Comparison of ENCODE assay signal across 10 cellular contexts in the genomic region with DNA sequence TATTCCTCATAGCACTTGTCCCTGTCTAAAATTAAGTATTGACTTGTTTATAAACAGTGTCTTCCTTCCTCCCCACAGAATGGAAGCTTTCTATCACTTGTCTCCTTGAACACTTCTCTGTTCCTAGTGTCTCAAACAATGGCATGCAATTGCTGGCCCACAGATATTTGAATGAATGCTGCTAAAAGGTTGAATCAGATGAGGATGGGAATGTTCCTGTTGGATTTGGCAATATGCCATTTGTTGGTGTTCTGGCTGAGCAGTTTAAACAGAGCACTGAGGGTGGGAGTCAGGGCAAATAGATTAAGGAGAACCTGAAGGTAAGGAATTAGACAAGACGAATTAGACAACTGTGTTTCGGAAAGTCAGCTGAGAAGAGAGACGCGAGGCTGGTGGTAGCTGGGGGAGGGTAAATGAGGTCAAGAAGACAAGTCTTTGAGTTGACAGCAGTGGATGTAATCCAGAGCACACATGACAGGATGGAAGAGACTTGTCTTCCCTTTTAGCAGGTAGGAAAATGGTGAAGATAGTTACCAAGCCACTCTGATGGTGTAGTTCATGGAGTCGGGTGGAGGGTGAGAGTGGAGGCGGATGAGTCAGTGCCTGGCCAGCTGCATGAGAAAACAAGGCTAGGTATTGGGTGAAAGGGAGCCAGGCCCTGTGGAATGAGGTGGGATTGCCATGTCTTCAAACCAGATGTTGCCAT. TPM values are rescaled to one million over a fixed set of nuclear protein-coding genes. Genes with fewer than 3 reads are reported as not detected.
DNase-seq lines count a peak whose midpoint lies in the region; ATAC-seq and TF ChIP-seq lines count a peak whose summit lies in the region.
"Had no signal": no experiment of that assay in that cellular context is flagged by ENCODE, and none has a peak within 500 bp of the region (broad histone marks: within the 10 kb centered on the region; RNA-seq: fewer than 3 reads in every experiment).

No MANE protein-coding gene starts in this region.

- H3K4ac ChIP-seq in trophoblast cell (ENCODE audit: low read depth, low read length), result no peak overlapping the region

- H2BK120ac ChIP-seq in trophoblast cell (ENCODE audit: insufficient read depth, low read length, poor library complexity), result no peak overlapping the region

- ATAC-seq in HG03432 (IDR thresholded peaks at IDR 0.05; ENCODE audit: unreplicated experiment), result no peak
- ATAC-seq in HG02623 (IDR thresholded peaks at IDR 0.05; ENCODE audit: unreplicated experiment), result no peak
- no peak for ATAC-seq in HG03460 (IDR thresholded peaks at IDR 0.05; ENCODE audit: unreplicated experiment)

- peaks cover 9 to 24% of the 10 kb centered on the region in 2 experiments for H3K4me1 ChIP-seq in trophoblast cell (ENCODE audit: control insufficient read depth in 1 of 2, insufficient read depth in 2 of 2, low read length in 2 of 2)

- no peak overlapping the region for H4K8ac ChIP-seq in trophoblast cell (ENCODE audit: low read depth, low read length)

- WGBS in trophoblast cell (ENCODE audit: extremely low coverage, insufficient coverage, insufficient read length), result no CpG with 5 or more reads among the region's 6 CpGs

- no peak overlapping the region for H4K91ac ChIP-seq in trophoblast cell (ENCODE audit: low read depth, low read length)

- peak overlapping the region; percentile 37 for H3K4me2 ChIP-seq in trophoblast cell (ENCODE audit: low read length)

- no peak overlapping the region for H3K18ac ChIP-seq in trophoblast cell (ENCODE audit: low read length)

- no peak overlapping the region for H2BK12ac ChIP-seq in trophoblast cell (ENCODE audit: low read length)

- peak overlapping the region; percentile 67 for H3K27ac ChIP-seq in trophoblast cell (ENCODE audit: low read depth, low read length)
- H3K27ac ChIP-seq: 22Rv1 had no signal

- H4K12ac ChIP-seq in trophoblast cell (ENCODE audit: low read depth, low read length), result no peak overlapping the region

- DNase-seq in DMS 273 (lab: John Stamatoyannopoulos, UW; ENCODE audit: unreplicated experiment), result peak; percentile 16
- no peak for DNase-seq in DMS 273 treated with DMSO at 0.1 percent for 48 hours (lab: John Stamatoyannopoulos, UW)
- peak; percentile 7 for DNase-seq in HS-27A (ENCODE audit: low read depth)
- DNase-seq in cardiac fibroblast (ENCODE audit: low read depth in 2 of 2), result peak; percentile 39 to 77
- peak; percentile 59 to 68 for DNase-seq in trophoblast cell
- DNase-seq: NCI-H1105 treated with DMSO at 0.1 percent for 48 hours had no signal

- TF ChIP-seq CTCF in cardiac fibroblast (IDR thresholded peaks at IDR 0.05; ENCODE audit: low read depth, low read length), result no peak

- H3K36me3 ChIP-seq in trophoblast cell (ENCODE audit: control insufficient read depth in 1 of 2, insufficient read depth in 2 of 2, low read length in 2 of 2), result peaks cover 6 to 10% of the 10 kb centered on the region in 2 experiments

- H3K4me3 ChIP-seq in cardiac fibroblast (replicated peaks in 1 of 2; ENCODE audit: low read depth in 2 of 2, low read length in 2 of 2) (no peak overlapping the region), trophoblast cell (ENCODE audit: low read depth, low read length) (no peak overlapping the region)

- H3K9me3 ChIP-seq in trophoblast cell (ENCODE audit: insufficient read depth, low read depth, low read length), result no peaks in the 10 kb centered on the region

- H2BK5ac ChIP-seq in trophoblast cell (ENCODE audit: low read depth, low read length, poor library complexity), result no peak overlapping the region

- no peak overlapping the region for H3K23ac ChIP-seq in trophoblast cell (ENCODE audit: low read length)

- no peak overlapping the region for H3K14ac ChIP-seq in trophoblast cell (ENCODE audit: low read length)

- H3K27me3 ChIP-seq in trophoblast cell (ENCODE audit: insufficient read depth, low read length), result no peaks in the 10 kb centered on the region

- H3K9ac ChIP-seq in trophoblast cell (ENCODE audit: low read length), result no peak overlapping the region

- H3K79me1 ChIP-seq in trophoblast cell (ENCODE audit: low read length), result peaks cover 4% of the 10 kb centered on the region

- H3K79me2 ChIP-seq in trophoblast cell (ENCODE audit: control insufficient read depth, insufficient read depth, low read length, poor library complexity), result peaks cover 2% of the 10 kb centered on the region

- no peak overlapping the region for H2AK5ac ChIP-seq in trophoblast cell (ENCODE audit: low read length)

- no peak overlapping the region for H2AFZ ChIP-seq in trophoblast cell (ENCODE audit: insufficient read depth, low read length, poor library complexity)

RNA-seq across cellular contexts. Expression of a gene that starts 58.3 kb away (rescaled TPM):
- polyA plus RNA-seq in trophoblast cell (2013), result 0.44 TPM in 1 of 2 replicates, not detected in the other
